Comparison of ENCODE assay signal across 16 cellular contexts in genomic region chr11:80718611-80719291, GRCh38.
DNase-seq lines count a peak whose midpoint lies in the region; ATAC-seq and TF ChIP-seq lines count a peak whose summit lies in the region.
"Had no signal": no experiment of that assay in that cellular context is flagged by ENCODE, and none has a peak within 500 bp of the region (broad histone marks: within the 10 kb centered on the region; RNA-seq: fewer than 3 reads in every experiment).

No MANE protein-coding gene starts in this region.

- in situ Hi-C loops in T47D (cut with HindIII; ENCODE audit: low pct_unique_long_range_greater_than_20kb, low sequenced_read_pairs) = no loop called here

- DNase-seq in T47D (ENCODE audit: low read depth in 1 of 2, low spot score in 1 of 2) = peak; percentile 2 to 85
- no peak for DNase-seq in MCF 10A (ENCODE audit: unreplicated experiment)
- DNase-seq in NCI-H748 treated with DMSO at 0.1 percent for 48 hours (lab: John Stamatoyannopoulos, UW) = peak; percentile 4
- peak; percentile 26 for DNase-seq in epithelial cell of esophagus (ENCODE audit: low read depth)
- no peak for DNase-seq in RKO (ENCODE audit: low spot score)
- DNase-seq in stimulated activated naive CD4-positive, alpha-beta T cell treated with Interleukin-2 at 50 U/mL for 16 hours (lab: John Stamatoyannopoulos, UW) = no peak
- DNase-seq: AML-193; Caco-2; CD4-positive, alpha-beta T cell; DMS79 treated with DMSO at 0.1 percent for 48 hours; GF-D8; H9 had no signal

- H3K27me3 Mint-ChIP-seq in MCF 10A (ENCODE audit: insufficient read depth, unreplicated experiment) = no peaks in the 10 kb centered on the region
- H3K27me3 Mint-ChIP-seq: CD4-positive, alpha-beta T cell; IgD-negative memory B cell had no signal

- ATAC-seq in GM21528 (IDR thresholded peaks at IDR 0.05; ENCODE audit: low FRiP score, unreplicated experiment) = no peak
- ATAC-seq: A549, HepG2 had no signal

- POLR2A ChIA-PET in MCF 10A (lab: Yijun Ruan, JAX) = interaction anchor here (0.7 kb wide), 1 partner anchor 1088 kb away, joined by 3 read pairs; no protein-coding TSS in a partner anchor

- no peaks in the 10 kb centered on the region for H3K9me3 Mint-ChIP-seq in MCF 10A (ENCODE audit: unreplicated experiment)

- intact Hi-C loops in MCF 10A (cut with micrococcal nuclease) = no loop called here

- H3K4me3 Mint-ChIP-seq in MCF 10A (ENCODE audit: unreplicated experiment) = no peak overlapping the region
- H3K4me3 Mint-ChIP-seq: CD4-positive, alpha-beta T cell; H9; IgD-negative memory B cell had no signal

- BruUV-seq in MCF 10A (replicated peaks; lab: Mats Ljungman, UMichigan) = no TSS peak

- no peak overlapping the region for H3K27ac Mint-ChIP-seq in MCF 10A (ENCODE audit: low read depth, unreplicated experiment)
- H3K27ac Mint-ChIP-seq: CD4-positive, alpha-beta T cell; H9; IgD-negative memory B cell had no signal

- H3K36me3 Mint-ChIP-seq in MCF 10A (ENCODE audit: insufficient read depth, unreplicated experiment) = no peaks in the 10 kb centered on the region
- H3K36me3 Mint-ChIP-seq: IgD-negative memory B cell had no signal

- TF ChIP-seq CTCF in MCF 10A (IDR thresholded peaks at IDR 0.05; ENCODE audit: unreplicated experiment) = no peak
- TF ChIP-seq CTCF in epithelial cell of esophagus (IDR thresholded peaks at IDR 0.05; ENCODE audit: insufficient read depth, low read depth, low read length, missing control alignments) = no peak

- CTCF ChIA-PET in MCF 10A (lab: Yijun Ruan, JAX) = no interaction called here

- no peak overlapping the region for H3K4me3 ChIP-seq in epithelial cell of esophagus (ENCODE audit: low read length)
- H3K4me3 ChIP-seq: A549 had no signal

- H3K4me1 Mint-ChIP-seq in MCF 10A (ENCODE audit: insufficient read depth, unreplicated experiment) = peaks cover 7% of the 10 kb centered on the region
- H3K4me1 Mint-ChIP-seq: H9 had no signal

Comparison
In these comparisons a context has a peak if more than half of its experiments do, and no peak if none do; other contexts are left out.
1. DNase-seq: peak in T47D (2 of 2), NCI-H748 treated with DMSO at 0.1 percent for 48 hours (single experiment) and epithelial cell of esophagus (single experiment); none in MCF 10A (single experiment), RKO (single experiment) and stimulated activated naive CD4-positive, alpha-beta T cell treated with Interleukin-2 at 50 U/mL for 16 hours (single experiment).